ENCODE assay signal across 25 cellular contexts in the genomic region with DNA sequence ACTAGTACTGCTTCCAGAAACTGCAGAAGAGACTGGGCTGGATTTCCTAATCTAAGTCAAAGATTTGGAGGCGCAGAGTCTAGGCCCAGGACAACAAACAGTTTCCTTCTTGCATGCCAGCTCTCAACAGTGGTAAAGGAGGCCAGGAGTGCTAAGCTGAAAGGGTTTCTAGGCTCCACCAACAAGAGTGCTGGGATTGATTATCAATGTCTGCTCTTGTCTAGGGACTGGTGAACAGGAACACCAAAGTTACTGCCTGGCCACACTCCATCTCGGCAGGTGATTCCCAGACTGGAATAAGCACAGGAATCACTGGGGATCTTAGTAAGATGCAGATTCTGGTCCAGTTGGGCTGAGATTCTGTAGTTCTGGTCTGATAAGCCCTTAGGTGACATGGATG. TPM values are rescaled to one million over a fixed set of nuclear protein-coding genes. Genes with fewer than 3 reads are reported as not detected.
"Had no signal": no experiment of that assay in that cellular context is flagged by ENCODE, and none has a peak within 500 bp of the region (broad histone marks: within the 10 kb centered on the region; RNA-seq: fewer than 3 reads in every experiment).

No MANE protein-coding gene starts in this region.

- H3K27me3 ChIP-seq: left lung, tibial nerve had no signal

- H3K36me3 ChIP-seq: brain microvascular endothelial cell, esophagus muscularis mucosa, heart right ventricle, left lung, pancreas, tibial nerve had no signal

- ATAC-seq: heart right ventricle, left lung, psoas muscle had no signal

- H3K4me1 Mint-ChIP-seq: naive B cell had no signal

- H3K27ac ChIP-seq: brain microvascular endothelial cell, pancreas, psoas muscle, tibial nerve had no signal

- H3K27ac Mint-ChIP-seq: activated naive CD4-positive, alpha-beta T cell treated with anti-CD3 and anti-CD28 coated beads, Interleukin-2, amount 10 ng/mL, durations not matched to agents 7 days and 5 days; activated naive CD8-positive, alpha-beta T cell treated with anti-CD3 and anti-CD28 coated beads, Interleukin-2, amount 10 ng/mL, durations not matched to agents 7 days and 5 days; dendritic cell treated with granulocyte-macrophage colony-stimulating factor and Interleukin-4, amounts not matched to agents 40 ng/mL and 50 ng/mL, for 4 days; naive B cell; T-helper 2 cell treated with Interferon-gamma antibody and Interleukin-4, amounts not matched to agents 5 μg/mL and 100 μg/mL, for 36 hours had no signal

- H3K4me1 ChIP-seq: pancreas, psoas muscle had no signal

- H3K36me3 Mint-ChIP-seq: activated naive CD4-positive, alpha-beta T cell treated with anti-CD3 and anti-CD28 coated beads, Interleukin-2, amount 10 ng/mL, durations not matched to agents 7 days and 5 days; activated naive CD8-positive, alpha-beta T cell treated with anti-CD3 and anti-CD28 coated beads, Interleukin-2, amount 10 ng/mL, durations not matched to agents 7 days and 5 days; naive B cell had no signal

- H3K9me3 Mint-ChIP-seq: activated naive CD4-positive, alpha-beta T cell treated with anti-CD3 and anti-CD28 coated beads, Interleukin-2, amount 10 ng/mL, durations not matched to agents 7 days and 5 days; activated naive CD8-positive, alpha-beta T cell treated with anti-CD3 and anti-CD28 coated beads, Interleukin-2, amount 10 ng/mL, durations not matched to agents 7 days and 5 days; dendritic cell treated with granulocyte-macrophage colony-stimulating factor and Interleukin-4, amounts not matched to agents 40 ng/mL and 50 ng/mL, for 4 days; T-helper 2 cell treated with Interferon-gamma antibody and Interleukin-4, amounts not matched to agents 5 μg/mL and 100 μg/mL, for 36 hours had no signal

- H3K9me3 ChIP-seq: esophagus muscularis mucosa, heart right ventricle, left lung, pancreas, psoas muscle, tibial nerve had no signal

- DNase-seq: activated CD4-positive, alpha-beta T cell treated with anti-CD3 and anti-CD28 coated beads for 4 hours; activated CD4-positive, alpha-beta T cell treated with anti-CD3 and anti-CD28 coated beads, Interleukin-2, amount 50 U/mL, for 4 hours; activated gamma-delta T cell; activated naive CD4-positive, alpha-beta T cell treated with anti-CD3 and anti-CD28 coated beads, Interleukin-2, amount 10 ng/mL, durations not matched to agents 7 days and 5 days; activated naive CD8-positive, alpha-beta T cell treated with anti-CD3 and anti-CD28 coated beads, Interleukin-2, amount 10 ng/mL, durations not matched to agents 7 days and 5 days; activated T-cell treated with anti-CD3 and anti-CD28 coated beads, Interleukin-2, amount 50 U/mL, for 1 hour; amniotic stem cell; brain microvascular endothelial cell; caudate nucleus; foreskin melanocyte; heart right ventricle; naive B cell; nucleus accumbens; pancreas; stimulated activated CD4-positive, alpha-beta T cell treated with anti-CD3 and anti-CD28 coated beads, Interleukin-2, amount 100 ng/mL, for 48 hours; stimulated activated naive CD4-positive, alpha-beta T cell treated with Interleukin-2 at 50 U/mL for 16 hours; T-helper 1 cell had no signal

- H3K4me3 Mint-ChIP-seq: activated naive CD4-positive, alpha-beta T cell treated with anti-CD3 and anti-CD28 coated beads, Interleukin-2, amount 10 ng/mL, durations not matched to agents 7 days and 5 days; activated naive CD8-positive, alpha-beta T cell treated with anti-CD3 and anti-CD28 coated beads, Interleukin-2, amount 10 ng/mL, durations not matched to agents 7 days and 5 days; dendritic cell treated with granulocyte-macrophage colony-stimulating factor and Interleukin-4, amounts not matched to agents 40 ng/mL and 50 ng/mL, for 4 days; naive B cell; T-helper 2 cell treated with Interferon-gamma antibody and Interleukin-4, amounts not matched to agents 5 μg/mL and 100 μg/mL, for 36 hours had no signal

- H3K4me3 ChIP-seq: esophagus muscularis mucosa, heart right ventricle, left lung, lung, pancreas, psoas muscle, tibial nerve had no signal

RNA-seq across cellular contexts. Expression of a gene that starts 22.8 kb away (rescaled TPM):
- polyA plus RNA-seq: neural cell had no signal
